In genomic region chr12:92624236-92624635, GRCh38 we compare ENCODE assay signal across 16 cellular contexts.
DNase-seq lines count a peak whose midpoint lies in the region; ATAC-seq and TF ChIP-seq lines count a peak whose summit lies in the region.
"Had no signal": no experiment of that assay in that cellular context is flagged by ENCODE, and none has a peak within 500 bp of the region (broad histone marks: within the 10 kb centered on the region; RNA-seq: fewer than 3 reads in every experiment).

No MANE protein-coding gene starts in this region.

- H4K20me1 ChIP-seq in PC-9 (ENCODE audit: insufficient read depth), result no peaks in the 10 kb centered on the region

- ATAC-seq in GM21526 (IDR thresholded peaks at IDR 0.05; ENCODE audit: low FRiP score, unreplicated experiment), result no peak

- CTCF ChIA-PET in PC-9 (lab: Charles Lee), result no interaction called here

- H3K4me3 ChIP-seq in PC-9, result no peak overlapping the region
- no peak overlapping the region for H3K4me3 ChIP-seq in cardiac fibroblast (replicated peaks in 1 of 2; ENCODE audit: low read depth in 2 of 2, low read length in 2 of 2)
- H3K4me3 ChIP-seq: coronary artery had no signal

- peak; percentile 65 for DNase-seq in EH (ENCODE audit: low read depth)
- DNase-seq in PC-9, result peak in 1 of 2 experiments; percentile 80
- peak; percentile 24 to 85 for DNase-seq in cardiac fibroblast (ENCODE audit: low read depth in 2 of 2)
- peak; percentile 72 for DNase-seq in non-pigmented ciliary epithelial cell (ENCODE audit: low read depth)
- DNase-seq in anterior cingulate cortex (lab: John Stamatoyannopoulos, UW), result no peak
- DNase-seq in osteocyte (ENCODE audit: extremely low spot score, unreplicated experiment), result no peak
- DNase-seq in NAMALWA (ENCODE audit: low spot score), result no peak
- DNase-seq: activated naive CD4-positive, alpha-beta T cell treated with anti-CD3 and anti-CD28 coated beads, Interleukin-2, amount 50 U/mL, for 16 hours; C1 segment of cervical spinal cord; H7; NCI-H1092 treated with DMSO at 0.1 percent for 48 hours; NCI-H446 treated with DMSO at 0.1 percent for 48 hours; stimulated activated CD4-positive, alpha-beta T cell treated with anti-CD3 and anti-CD28 coated beads, Interleukin-2, amount 100 ng/mL, for 48 hours; T-helper 9 cell had no signal

- H3K9me3 Mint-ChIP-seq in osteocyte (ENCODE audit: unreplicated experiment), result peaks cover 6% of the 10 kb centered on the region

- H3K4me2 ChIP-seq in PC-9, result peak overlapping the region; percentile 20; the same call in 1 of the 2 replicates

- no peak for TF ChIP-seq CTCF in PC-9 (conservative IDR thresholded peaks at IDR 0.05)
- TF ChIP-seq CTCF in cardiac fibroblast (IDR thresholded peaks at IDR 0.05; ENCODE audit: low read depth, low read length), result no peak
- TF ChIP-seq CTCF in osteocyte (IDR thresholded peaks at IDR 0.05), result no peak

- H3K27ac Mint-ChIP-seq in osteocyte (ENCODE audit: unreplicated experiment), result no peak overlapping the region

- POLR2A ChIA-PET in PC-9 (lab: Charles Lee; ENCODE audit: unreplicated experiment), result interaction anchor here (0.6 kb wide), 1 partner anchor 773 kb away, joined by 3 read pairs; no protein-coding TSS in a partner anchor

- no peaks in the 10 kb centered on the region for H3K27me3 Mint-ChIP-seq in osteocyte (ENCODE audit: unreplicated experiment)

- peaks cover 15% of the 10 kb centered on the region for H3K4me1 ChIP-seq in PC-9 (replicated peaks; ENCODE audit: insufficient read depth)

- H3K27me3 ChIP-seq in PC-9 (ENCODE audit: insufficient read depth, low read depth), result no peaks in the 10 kb centered on the region

- no peaks in the 10 kb centered on the region for H3F3A ChIP-seq in PC-9 (ENCODE audit: insufficient read depth, low read depth)

- H3K4me1 Mint-ChIP-seq in osteocyte (ENCODE audit: unreplicated experiment), result peaks cover 5% of the 10 kb centered on the region

- no peaks in the 10 kb centered on the region for H3K36me3 Mint-ChIP-seq in osteocyte (ENCODE audit: unreplicated experiment)

- H3K36me3 ChIP-seq in PC-9 (ENCODE audit: low read depth), result no peaks in the 10 kb centered on the region

- H3K9me3 ChIP-seq in PC-9 (ENCODE audit: insufficient read depth, low read depth), result peaks cover 8% of the 10 kb centered on the region

- H3K79me2 ChIP-seq in PC-9 (ENCODE audit: low read depth), result no peaks in the 10 kb centered on the region

- peak overlapping the region; percentile 11; the same call in 1 of the 2 replicates for H3K27ac ChIP-seq in PC-9
- H3K27ac ChIP-seq: coronary artery had no signal

- no TSS peak for BruUV-seq in PC-9 (replicated peaks; lab: Mats Ljungman, UMichigan)

- H3K4me3 Mint-ChIP-seq in osteocyte (ENCODE audit: unreplicated experiment), result no peak overlapping the region

- H3K9me2 ChIP-seq in PC-9 (ENCODE audit: insufficient read depth), result no peaks in the 10 kb centered on the region

- intact Hi-C loops in PC-9 (cut with micrococcal nuclease; ENCODE audit: unreplicated experiment), result no loop called here

- no peak overlapping the region for H2AFZ ChIP-seq in PC-9

Comparison
In these comparisons a context has a peak if more than half of its experiments do, and no peak if none do; other contexts are left out.
1. DNase-seq: peak in EH (single experiment), cardiac fibroblast (2 of 2) and non-pigmented ciliary epithelial cell (single experiment); none in anterior cingulate cortex (0 of 58), osteocyte (single experiment) and NAMALWA (single experiment).